8 cellular contexts compared by ENCODE assay signal in genomic region chrX:72306085-72306801, GRCh38. TPM values are rescaled to one million over a fixed set of nuclear protein-coding genes. Genes with fewer than 3 reads are reported as not detected.
A peak's percentile ranks its signal among the peaks of the same experiment; 100 is the strongest.
DNase-seq lines count a peak whose midpoint lies in the region; ATAC-seq and TF ChIP-seq lines count a peak whose summit lies in the region.

No MANE protein-coding gene starts in this region.

- intact Hi-C loops in CD14-positive monocyte (cut with micrococcal nuclease), result no loop called here
- intact Hi-C loops in esophagus muscularis mucosa (cut with DNase I), result loop anchor here (10.0 kb wide), 1 partner anchor 239 kb away; no protein-coding TSS in a partner anchor

- no peaks in the 10 kb centered on the region for H3K36me3 ChIP-seq in esophagus muscularis mucosa

- peaks cover 46% of the 10 kb centered on the region for H3K4me1 Mint-ChIP-seq in CD14-positive monocyte

- ATAC-seq in GM21390 (IDR thresholded peaks at IDR 0.05; ENCODE audit: unreplicated experiment) (peak; percentile 11), HG03442 (IDR thresholded peaks at IDR 0.05; ENCODE audit: unreplicated experiment) (no peak)

- H3K9me3 ChIP-seq in esophagus muscularis mucosa, result no peaks in the 10 kb centered on the region

- peak overlapping the region in 3 of 4 donors; percentile 60 to 66 (median 65) for H3K27ac ChIP-seq in esophagus muscularis mucosa (replicated peaks in 1 of 4)

- DNase-seq in CD14-positive monocyte (ENCODE audit: low spot score) (no peak), RPMI7951 (ENCODE audit: low read depth) (peak; percentile 26), esophagus muscularis mucosa (ENCODE audit: extremely low spot score) (no peak), retina (peak; percentile 51), SKM-1 (lab: John Stamatoyannopoulos, UW; ENCODE audit: unreplicated experiment) (no peak), glomerular visceral epithelial cell (ENCODE audit: extremely low spot score) (no peak)

- WGBS in esophagus muscularis mucosa, result 9% methylated on average over 26 of the region's 92 CpGs

- H3K4me3 Mint-ChIP-seq in CD14-positive monocyte, result peak overlapping the region; percentile 85 to 92

- peaks cover 63 to 85% (median 84%) of the 10 kb centered on the region in 3 donors for H3K27me3 Mint-ChIP-seq in CD14-positive monocyte (ENCODE audit: low read depth in 3 of 3)

- TF ChIP-seq CTCF in CD14-positive monocyte (IDR thresholded peaks at IDR 0.05), result no peak
- no peak for TF ChIP-seq CTCF in esophagus muscularis mucosa (IDR thresholded peaks at IDR 0.05)

- peaks cover 21 to 57% (median 43%) of the 10 kb centered on the region in 4 donors for H3K4me1 ChIP-seq in esophagus muscularis mucosa

- peaks cover 6 to 10% of the 10 kb centered on the region in 2 donors for H3K36me3 Mint-ChIP-seq in CD14-positive monocyte

- H3K27ac Mint-ChIP-seq in CD14-positive monocyte, result no peak overlapping the region

- no peak for TF ChIP-seq EP300 in esophagus muscularis mucosa (IDR thresholded peaks at IDR 0.05)

- peaks cover 0 to 10% (median 0%) of the 10 kb centered on the region in 4 donors for H3K27me3 ChIP-seq in esophagus muscularis mucosa

- TF ChIP-seq POLR2A in esophagus muscularis mucosa (IDR thresholded peaks at IDR 0.05; ENCODE audit: low read depth), result no peak

- peak overlapping the region; percentile 58 to 70 (median 61) for H3K4me3 ChIP-seq in esophagus muscularis mucosa

- H3K9me3 Mint-ChIP-seq in CD14-positive monocyte, result peaks cover 0 to 16% (median 10%) of the 10 kb centered on the region in 7 donors

RNA-seq across cellular contexts. Expression of gene CITED1, which starts 0.5 kb away (rescaled TPM):
- under 1 TPM in 1 of 2 donors, not detected in 1; 0.36 TPM for polyA plus RNA-seq in CD14-positive monocyte
- 0.12 and 1.3 TPM in 2 replicates for total RNA-seq in RPMI7951 (2014; rRNA removed; shearing (Covaris generic))
- 1 to 10 TPM in 2 of 4 donors, under 1 TPM in 2; 0.45 to 1.8 (median 1.2) TPM for total RNA-seq in esophagus muscularis mucosa

RNA-seq across cellular contexts. Expression of gene RPS4X, which starts 29.2 kb away (rescaled TPM):
- 100 to 1,000 TPM; 275 to 281 TPM for polyA plus RNA-seq in CD14-positive monocyte
- 1,331 and 1,443 TPM in 2 replicates for total RNA-seq in RPMI7951 (2014; rRNA removed; shearing (Covaris generic))
- total RNA-seq in esophagus muscularis mucosa, result 1,000 to 10,000 TPM in 1 of 4 donors, 100 to 1,000 TPM in 3; 716 to 1,056 (median 798) TPM

Comparison
In these comparisons a context has a peak if more than half of its experiments do, and no peak if none do; other contexts are left out.
1. DNase-seq: peak in RPMI7951 (single experiment) and retina (single experiment); none in CD14-positive monocyte (single experiment), esophagus muscularis mucosa (single experiment), SKM-1 (single experiment) and glomerular visceral epithelial cell (single experiment).